ENCODE assay signal across 8 cellular contexts in the genomic region with DNA sequence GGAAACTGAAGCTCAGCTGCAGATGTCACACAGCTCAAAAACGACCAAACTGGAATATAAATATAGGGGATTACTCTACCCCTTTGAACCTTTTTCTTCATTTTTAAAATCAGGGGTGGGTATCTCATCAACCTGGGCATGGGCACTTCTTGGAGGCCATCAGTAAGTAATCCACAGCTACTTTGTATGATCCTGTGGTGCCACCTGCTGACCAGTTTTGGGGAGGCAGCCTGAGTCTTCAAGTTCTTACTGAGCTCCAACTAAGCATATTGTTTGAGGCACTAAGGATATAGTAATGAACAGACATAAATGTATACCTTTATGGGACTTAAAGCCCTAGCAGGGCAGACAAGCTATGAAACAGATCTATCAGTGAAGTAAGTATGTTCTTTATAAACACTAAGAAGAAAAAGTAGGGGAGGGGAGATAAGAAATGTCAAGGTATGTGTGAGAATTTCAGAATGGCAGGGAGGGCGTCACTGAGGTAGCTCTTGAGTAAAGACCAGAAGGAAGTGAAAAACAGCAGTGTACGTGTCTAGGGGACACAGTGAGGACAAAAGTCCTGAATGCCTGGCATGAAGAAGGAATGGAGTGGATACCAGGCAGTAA. TPM values are rescaled to one million over a fixed set of nuclear protein-coding genes. Genes with fewer than 3 reads are reported as not detected.
A peak's percentile ranks its signal among the peaks of the same experiment; 100 is the strongest.
DNase-seq lines count a peak whose midpoint lies in the region; ATAC-seq, FAIRE-seq and TF ChIP-seq lines count a peak whose summit lies in the region.

No MANE protein-coding gene starts in this region.

- no peaks in the 10 kb centered on the region for H3K9me3 Mint-ChIP-seq in activated naive CD8-positive, alpha-beta T cell treated with anti-CD3 and anti-CD28 coated beads, Interleukin-2, amount 10 ng/mL, durations not matched to agents 7 days and 5 days

- no peak overlapping the region for H3K4me3 ChIP-seq in AG04450 (ENCODE audit: low read depth, low read length)
- no peak overlapping the region; a peak in 1 of 4 replicates for H3K4me3 ChIP-seq in SK-N-SH (ENCODE audit: low read depth in 2 of 2, low read length in 1 of 2)

- no peak overlapping the region for H3K27ac Mint-ChIP-seq in activated naive CD8-positive, alpha-beta T cell treated with anti-CD3 and anti-CD28 coated beads, Interleukin-2, amount 10 ng/mL, durations not matched to agents 7 days and 5 days

- no peaks in the 10 kb centered on the region for H3K9me2 ChIP-seq in SK-N-SH

- H3K27me3 Mint-ChIP-seq in activated naive CD8-positive, alpha-beta T cell treated with anti-CD3 and anti-CD28 coated beads, Interleukin-2, amount 10 ng/mL, durations not matched to agents 7 days and 5 days, result no peaks in the 10 kb centered on the region

- no peak overlapping the region for H3K4me2 ChIP-seq in SK-N-SH

- peak; percentile 65 for DNase-seq in AG04450 (ENCODE audit: low read depth, low spot score)
- DNase-seq in GM12892 (ENCODE audit: insufficient read length), result no peak
- DNase-seq in HuH-7 (ENCODE audit: low spot score), result peak; percentile 61
- DNase-seq in SK-N-SH, result peak; percentile 69
- DNase-seq in activated naive CD8-positive, alpha-beta T cell treated with anti-CD3 and anti-CD28 coated beads, Interleukin-2, amount 10 ng/mL, durations not matched to agents 7 days and 5 days, result peak; percentile 73
- DNase-seq in cardiac septum (ENCODE audit: low spot score), result peak; percentile 74
- peak; percentile 77 for DNase-seq in retina

- no peaks in the 10 kb centered on the region for H3K36me3 Mint-ChIP-seq in activated naive CD8-positive, alpha-beta T cell treated with anti-CD3 and anti-CD28 coated beads, Interleukin-2, amount 10 ng/mL, durations not matched to agents 7 days and 5 days

- H3K9me3 ChIP-seq in AG04450 (ENCODE audit: control insufficient read depth, insufficient read depth, low read length), result no peaks in the 10 kb centered on the region
- no peaks in the 10 kb centered on the region for H3K9me3 ChIP-seq in SK-N-SH

- H3K4me1 ChIP-seq in SK-N-SH (ENCODE audit: control insufficient read depth in 1 of 2, insufficient read depth in 2 of 2, low read depth in 1 of 2, low read length in 1 of 2), result peaks cover 2 to 6% of the 10 kb centered on the region in 2 experiments; a peak in 3 of 4 replicates

- H3K4me3 Mint-ChIP-seq in activated naive CD8-positive, alpha-beta T cell treated with anti-CD3 and anti-CD28 coated beads, Interleukin-2, amount 10 ng/mL, durations not matched to agents 7 days and 5 days, result no peak overlapping the region

- peak; percentile 98 for FAIRE-seq in GM12892 (lab: Jason Lieb, UNC)

- H3K4me1 Mint-ChIP-seq in activated naive CD8-positive, alpha-beta T cell treated with anti-CD3 and anti-CD28 coated beads, Interleukin-2, amount 10 ng/mL, durations not matched to agents 7 days and 5 days, result no peaks in the 10 kb centered on the region

- no peaks in the 10 kb centered on the region for H3K79me2 ChIP-seq in SK-N-SH (ENCODE audit: insufficient read depth)

- peak; percentile 80 for TF ChIP-seq RAD21 in SK-N-SH (IDR thresholded peaks at IDR 0.05; ENCODE audit: low read length)

- intact Hi-C loops in cardiac septum (cut with DNase I), result loop anchor here (1.0 to 10.0 kb wide), 3 partner anchors 67 to 205 kb away; no protein-coding TSS in a partner anchor

- peak; percentile 70 for ATAC-seq in activated naive CD8-positive, alpha-beta T cell treated with anti-CD3 and anti-CD28 coated beads, Interleukin-2, amount 10 ng/mL, durations not matched to agents 7 days and 5 days (ENCODE audit: low read depth)
- ATAC-seq in HG03025 (IDR thresholded peaks at IDR 0.05; ENCODE audit: low FRiP score, unreplicated experiment), result no peak

- no peaks in the 10 kb centered on the region for H3K27me3 ChIP-seq in AG04450 (ENCODE audit: control insufficient read depth, insufficient read depth, low read length)
- H3K27me3 ChIP-seq in SK-N-SH (ENCODE audit: insufficient read depth), result no peaks in the 10 kb centered on the region

- TF ChIP-seq POLR2A in GM12892 (IDR thresholded peaks at IDR 0.05; ENCODE audit: low read depth, low read length), result no peak

- WGBS in SK-N-SH (ENCODE audit: low lambda C conversion rate), result 39% methylated on average over 3 of the region's 3 CpGs

- TF ChIP-seq EP300 in SK-N-SH (IDR thresholded peaks at IDR 0.05; ENCODE audit: borderline replicate concordance in 1 of 2, low read depth in 1 of 2, low read length in 1 of 2), result no peak

- H3K36me3 ChIP-seq in SK-N-SH (replicated peaks in 1 of 2; ENCODE audit: control insufficient read depth in 1 of 2, insufficient read depth in 2 of 2, low read length in 1 of 2), result peaks cover 4 to 87% of the 10 kb centered on the region in 2 experiments

- CTCF ChIA-PET in AG04450 (lab: Charles Lee) (interaction anchor here (0.6 to 21.0 kb wide), 66 partner anchors 9 to 1002 kb away, joined by 3 to 992 read pairs (median 6); a partner anchor contains a TSS), SK-N-SH (lab: Yijun Ruan, JAX) (interaction anchor here (0.7 to 26.8 kb wide), 32 partner anchors 10 to 467 kb away, joined by 3 to 620 read pairs (median 5); a partner anchor contains a TSS)

- H4K20me1 ChIP-seq in SK-N-SH (ENCODE audit: insufficient read depth), result no peaks in the 10 kb centered on the region

- no peak overlapping the region for H3K9ac ChIP-seq in SK-N-SH

- H3K27ac ChIP-seq in AG04450 (ENCODE audit: low read depth, low read length) (no peak overlapping the region), SK-N-SH (ENCODE audit: low read depth in 2 of 2, low read length in 1 of 2) (0 out of 4 replicates have a peak overlapping the region, but pooled peaks of 1 of the 2 experiments have one; percentile 33)

- no peak overlapping the region for H2AFZ ChIP-seq in SK-N-SH (ENCODE audit: low read depth)

- POLR2A ChIA-PET in AG04450 (lab: Yijun Ruan, JAX) (interaction anchor here (0.8 to 1.0 kb wide), 2 partner anchors 93 to 112 kb away, joined by 3 to 4 read pairs; a partner anchor contains a TSS), SK-N-SH (lab: Yijun Ruan, JAX) (interaction anchor here (0.9 to 1.6 kb wide), 6 partner anchors 11 to 467 kb away, joined by 3 to 7 read pairs (median 4); no protein-coding TSS in a partner anchor)
- POLR2A ChIA-PET in activated naive CD8-positive, alpha-beta T cell treated with anti-CD3 and anti-CD28 coated beads, Interleukin-2, amount 10 ng/mL, durations not matched to agents 7 days and 5 days (lab: Charles Lee), result interaction anchor here (1.2 kb wide), 1 partner anchor 66 kb away, joined by 3 read pairs; no protein-coding TSS in a partner anchor

- TF ChIP-seq CTCF in AG04450 (IDR thresholded peaks at IDR 0.05; ENCODE audit: low read depth, low read length) (peak; percentile 93), SK-N-SH (IDR thresholded peaks at IDR 0.05) (peak; percentile 92)

- H3F3A ChIP-seq in SK-N-SH (replicated peaks; ENCODE audit: insufficient read depth), result peaks cover 9% of the 10 kb centered on the region

TF ChIP-seq in SK-N-SH, 30 proteins besides CTCF, POLR2A, EP300 and RAD21:
- no peak for TF ChIP-seq JUND (IDR thresholded peaks at IDR 0.05)
- 0 out of 2 replicates have a peak, but pooled peaks have one; percentile 8 for TF ChIP-seq NRF1 (IDR thresholded peaks at IDR 0.05; ENCODE audit: low read depth, low read length)
- TF ChIP-seq CHD2 (IDR thresholded peaks at IDR 0.05; ENCODE audit: low read length, partially characterized antibody), result peak; percentile 22
- TF ChIP-seq ELF1 (IDR thresholded peaks at IDR 0.05), result no peak
- TF ChIP-seq SMC3 (IDR thresholded peaks at IDR 0.05; ENCODE audit: low read depth, low read length), result peak; percentile 80
- TF ChIP-seq, protein P1, sequence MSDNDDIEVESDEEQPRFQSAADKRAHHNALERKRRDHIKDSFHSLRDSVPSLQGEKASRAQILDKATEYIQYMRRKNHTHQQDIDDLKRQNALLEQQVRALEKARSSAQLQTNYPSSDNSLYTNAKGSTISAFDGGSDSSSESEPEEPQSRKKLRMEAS (IDR thresholded peaks at IDR 0.05; ENCODE audit: low read depth), result no peak

RNA-seq across cellular contexts. Expression of a gene that starts 18.4 kb away (rescaled TPM):
- 13.9 and 14.7 TPM in 2 replicates for polyA plus RNA-seq in AG04450 (2011; rRNA removed)
- polyA minus RNA-seq in AG04450 (2011; rRNA and poly(A)+ RNA removed), result 11.4 and 13.9 TPM in 2 replicates
- 0.08 TPM for polyA plus RNA-seq in GM12892 (2012; ENCODE audit: missing spikeins)
- polyA plus RNA-seq in SK-N-SH (2012; rRNA removed), result 11.3 and 16.9 TPM in 2 replicates
- 7.1 and 10.0 TPM in 2 replicates for polyA plus RNA-seq in SK-N-SH (2012; cell fraction: cytosol; rRNA removed)
- polyA plus RNA-seq in SK-N-SH (2012; cell fraction: nucleus; rRNA removed), result 43.6 and 49.5 TPM in 2 replicates
- total RNA-seq in activated naive CD8-positive, alpha-beta T cell treated with anti-CD3 and anti-CD28 coated beads, Interleukin-2, amount 10 ng/mL, durations not matched to agents 7 days and 5 days, result under 1 TPM in 1 of 2 experiments, not detected in 1; 0.14 TPM
- total RNA-seq in cardiac septum, result 12.2 TPM

Comparison
In these comparisons a context has a peak if more than half of its experiments do, and no peak if none do; other contexts are left out.
1. RNA of a gene that starts 18.4 kb away (total RNA-seq): 12.2 TPM in cardiac septum (single experiment); 0.14 TPM in activated naive CD8-positive, alpha-beta T cell treated with anti-CD3 and anti-CD28 coated beads, Interleukin-2, amount 10 ng/mL, durations not matched to agents 7 days and 5 days; every median in the first group is over 10 times any median in the second.